Comparison of ENCODE assay signal across 8 cellular contexts in the genomic region with DNA sequence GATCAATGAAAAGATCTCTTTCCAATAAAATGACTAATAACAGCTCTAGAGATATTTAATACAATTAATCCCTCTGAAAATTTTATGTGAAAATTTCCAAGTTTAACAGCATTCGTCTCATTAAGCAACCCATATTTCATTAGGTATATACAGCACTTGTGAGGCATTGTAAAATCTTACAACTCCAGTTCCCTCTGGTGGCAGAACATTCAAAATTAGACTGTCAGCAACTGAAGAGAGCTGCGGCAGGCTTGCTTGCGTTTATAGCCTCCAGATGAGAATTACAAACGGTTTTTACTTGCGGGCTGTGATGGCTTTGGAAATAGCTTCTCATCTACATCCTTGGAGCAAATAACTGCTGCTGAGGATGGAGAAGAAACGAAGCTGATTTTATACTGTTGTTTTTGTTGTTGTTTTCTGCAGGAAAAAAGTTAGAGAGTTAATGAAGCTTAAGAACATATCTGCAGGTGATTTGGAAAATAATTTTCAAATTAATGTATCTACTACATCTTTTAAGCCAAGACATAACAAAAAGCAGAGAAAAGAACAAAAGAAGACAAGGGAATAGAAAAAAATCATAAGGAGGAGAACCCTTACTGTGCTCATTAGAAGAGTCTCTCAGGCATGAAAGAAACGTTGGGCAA.
DNase-seq lines count a peak whose midpoint lies in the region; ATAC-seq and TF ChIP-seq lines count a peak whose summit lies in the region.

No MANE protein-coding gene starts in this region.

- no peak overlapping the region for H2AFZ ChIP-seq in osteoblast (ENCODE audit: low read length)

- peaks cover 50% of the 10 kb centered on the region for H3K4me1 ChIP-seq in osteoblast (ENCODE audit: insufficient read depth, low read length)

- TF ChIP-seq CTCF in osteoblast (IDR thresholded peaks at IDR 0.05; ENCODE audit: extremely low read depth, low read depth, low read length), result peak; percentile 54

- H3K79me2 ChIP-seq in osteoblast (ENCODE audit: insufficient read depth, low read length), result peaks cover 2% of the 10 kb centered on the region

- peak overlapping the region; percentile 51 for H3K4me2 ChIP-seq in osteoblast (ENCODE audit: insufficient read depth, low read length)

- ATAC-seq in HG03159 (IDR thresholded peaks at IDR 0.05; ENCODE audit: unreplicated experiment), result no peak
- no peak for ATAC-seq in HG03442 (IDR thresholded peaks at IDR 0.05; ENCODE audit: unreplicated experiment)
- no peak for ATAC-seq in GM18870 (IDR thresholded peaks at IDR 0.05; ENCODE audit: unreplicated experiment)

- peak overlapping the region; percentile 75 for H3K27ac ChIP-seq in osteoblast (ENCODE audit: low read depth, low read length)

- H4K20me1 ChIP-seq in osteoblast (ENCODE audit: insufficient read depth, low read length), result no peaks in the 10 kb centered on the region

- no peaks in the 10 kb centered on the region for H3K36me3 ChIP-seq in osteoblast (ENCODE audit: insufficient read depth, low read length)

- no peaks in the 10 kb centered on the region for H3K27me3 ChIP-seq in osteoblast (ENCODE audit: insufficient read depth, low read length)

- no peaks in the 10 kb centered on the region for H3K9me3 ChIP-seq in osteoblast (ENCODE audit: low read depth, low read length)

- peak overlapping the region; percentile 1 for H3K4me3 ChIP-seq in osteoblast (ENCODE audit: insufficient read depth, low read length)

- DNase-seq in ELR (ENCODE audit: low read depth), result peak; percentile 81
- peak; percentile 63 for DNase-seq in NCI-H82 (lab: John Stamatoyannopoulos, UW)
- peak; percentile 22 for DNase-seq in epidermal melanocyte (ENCODE audit: insufficient read length, low spot score)
- DNase-seq in osteoblast (ENCODE audit: insufficient read length, low spot score, missing footprints), result no peak
- DNase-seq in activated naive CD4-positive, alpha-beta T cell (lab: John Stamatoyannopoulos, UW), result no peak

Comparison
In these comparisons a context has a peak if more than half of its experiments do, and no peak if none do; other contexts are left out.
1. DNase-seq: peak in ELR (single experiment), NCI-H82 (single experiment) and epidermal melanocyte (single experiment); none in osteoblast (single experiment) and activated naive CD4-positive, alpha-beta T cell (0 of 4).